17 cellular contexts compared by ENCODE assay signal in genomic region chr2:120503206-120503792, GRCh38.
A peak's percentile ranks its signal among the peaks of the same experiment; 100 is the strongest.
DNase-seq lines count a peak whose midpoint lies in the region; ATAC-seq and TF ChIP-seq lines count a peak whose summit lies in the region.
"Had no signal": no experiment of that assay in that cellular context is flagged by ENCODE, and none has a peak within 500 bp of the region (broad histone marks: within the 10 kb centered on the region; RNA-seq: fewer than 3 reads in every experiment).

No MANE protein-coding gene starts in this region.

- H3K4me3 Mint-ChIP-seq in endothelial cell (ENCODE audit: unreplicated experiment) (no peak overlapping the region), neural crest cell (no peak overlapping the region)
- no peak overlapping the region for H3K4me3 Mint-ChIP-seq in stimulated activated naive B cell treated with anti-CD40 and anti-IgM and Interleukin-4, amounts not matched to agents 10 μg/mL and 1 μg/mL and 100 μg/mL, for 72 hours
- H3K4me3 Mint-ChIP-seq: CD4-positive, CD25-positive, alpha-beta regulatory T cell had no signal

- WGBS in heart left ventricle, 4 donors = 82 to 89% (median 84%) methylated on average over 17 of the region's 17 CpGs

- no peak for TF ChIP-seq CTCF in heart left ventricle (IDR thresholded peaks at IDR 0.05)
- TF ChIP-seq CTCF in endothelial cell (IDR thresholded peaks at IDR 0.05; ENCODE audit: unreplicated experiment) = no peak
- TF ChIP-seq CTCF in neural crest cell (conservative IDR thresholded peaks at IDR 0.05) = no peak

- H3K27ac Mint-ChIP-seq in endothelial cell (ENCODE audit: unreplicated experiment) = peak overlapping the region; percentile 24
- peak overlapping the region; percentile 27 for H3K27ac Mint-ChIP-seq in neural crest cell (ENCODE audit: unreplicated experiment)
- peak overlapping the region; percentile 6 for H3K27ac Mint-ChIP-seq in stimulated activated naive B cell treated with anti-CD40 and anti-IgM and Interleukin-4, amounts not matched to agents 10 μg/mL and 1 μg/mL and 100 μg/mL, for 72 hours
- H3K27ac Mint-ChIP-seq: CD4-positive, CD25-positive, alpha-beta regulatory T cell had no signal

- H3K4me3 ChIP-seq in heart left ventricle = no peak overlapping the region
- H3K4me3 ChIP-seq: GM23248 had no signal

- intact Hi-C loops in heart left ventricle (cut with DNase I) = loop anchor here in 5 of 10 donors (5.0 to 10.0 kb wide), 6 partner anchors 44 to 172 kb away; partner anchors contain the start of gene INHBB (in 2 of the 5)
- intact Hi-C loops in cardiac septum (cut with DNase I) = no loop called here

- no peaks in the 10 kb centered on the region for H3K9me3 ChIP-seq in heart left ventricle
- H3K9me3 ChIP-seq: BE2C had no signal

- no peaks in the 10 kb centered on the region for H3K36me3 ChIP-seq in heart left ventricle
- H3K36me3 ChIP-seq: BE2C had no signal

- peaks cover 11% of the 10 kb centered on the region for H3K27me3 Mint-ChIP-seq in endothelial cell (ENCODE audit: unreplicated experiment)
- H3K27me3 Mint-ChIP-seq in neural crest cell (ENCODE audit: low read depth) = peaks cover 29% of the 10 kb centered on the region
- H3K27me3 Mint-ChIP-seq in stimulated activated naive B cell treated with anti-CD40 and anti-IgM and Interleukin-4, amounts not matched to agents 10 μg/mL and 1 μg/mL and 100 μg/mL, for 72 hours = no peaks in the 10 kb centered on the region
- H3K27me3 Mint-ChIP-seq: CD4-positive, CD25-positive, alpha-beta regulatory T cell had no signal

- DNase-seq in heart left ventricle (peak in 1 of 5 donors; percentile 11), cardiac septum (ENCODE audit: low spot score) (no peak), endothelial cell (ENCODE audit: low spot score) (no peak), neural crest cell (ENCODE audit: low read depth, low spot score) (no peak), HK-2 (ENCODE audit: unreplicated experiment) (no peak), amniotic stem cell (lab: John Stamatoyannopoulos, UW) (no peak)
- DNase-seq in stimulated activated naive B cell treated with anti-CD40 and anti-IgM and Interleukin-4, amounts not matched to agents 10 μg/mL and 1 μg/mL and 100 μg/mL, for 72 hours = no peak
- DNase-seq: BE2C; CD4-positive, CD25-positive, alpha-beta regulatory T cell; COR-L47; GDM1; KBM-7; MV-4-11; NCI-H1694 treated with DMSO at 0.1 percent for 48 hours; NCI-H2107; SHP77 treated with DMSO at 0.1 percent for 48 hours had no signal

- H3K4me1 Mint-ChIP-seq in endothelial cell (ENCODE audit: unreplicated experiment) (no peaks in the 10 kb centered on the region), neural crest cell (peaks cover 10% of the 10 kb centered on the region)
- H3K4me1 Mint-ChIP-seq in stimulated activated naive B cell treated with anti-CD40 and anti-IgM and Interleukin-4, amounts not matched to agents 10 μg/mL and 1 μg/mL and 100 μg/mL, for 72 hours = no peaks in the 10 kb centered on the region
- H3K4me1 Mint-ChIP-seq: CD4-positive, CD25-positive, alpha-beta regulatory T cell had no signal

- peaks cover 0 to 18% (median 5%) of the 10 kb centered on the region in 12 donors for H3K4me1 ChIP-seq in heart left ventricle
- H3K4me1 ChIP-seq: BE2C had no signal

- H3K27ac ChIP-seq in heart left ventricle = peak overlapping the region in 8 of 12 donors; percentile 51 to 87 (median 78)
- H3K27ac ChIP-seq: GM23248 had no signal

- no peaks in the 10 kb centered on the region for H3K27me3 ChIP-seq in heart left ventricle
- H3K27me3 ChIP-seq: BE2C had no signal

- TF ChIP-seq POLR2A in heart left ventricle (IDR thresholded peaks at IDR 0.05) = no peak

- no peaks in the 10 kb centered on the region for H3K36me3 Mint-ChIP-seq in endothelial cell (ENCODE audit: low read depth, unreplicated experiment)
- no peaks in the 10 kb centered on the region for H3K36me3 Mint-ChIP-seq in neural crest cell (ENCODE audit: low read depth)
- H3K36me3 Mint-ChIP-seq in stimulated activated naive B cell treated with anti-CD40 and anti-IgM and Interleukin-4, amounts not matched to agents 10 μg/mL and 1 μg/mL and 100 μg/mL, for 72 hours = no peaks in the 10 kb centered on the region
- H3K36me3 Mint-ChIP-seq: CD4-positive, CD25-positive, alpha-beta regulatory T cell had no signal

- H3K9me3 Mint-ChIP-seq in endothelial cell (ENCODE audit: unreplicated experiment) (no peaks in the 10 kb centered on the region), neural crest cell (no peaks in the 10 kb centered on the region)
- no peaks in the 10 kb centered on the region for H3K9me3 Mint-ChIP-seq in stimulated activated naive B cell treated with anti-CD40 and anti-IgM and Interleukin-4, amounts not matched to agents 10 μg/mL and 1 μg/mL and 100 μg/mL, for 72 hours

- ATAC-seq in heart left ventricle = no peak
- no peak for ATAC-seq in stimulated activated naive B cell treated with anti-CD40 and anti-IgM and Interleukin-4, amounts not matched to agents 10 μg/mL and 1 μg/mL and 100 μg/mL, for 72 hours (replicated peaks)
